Comparison of ENCODE assay signal across 8 cellular contexts in genomic region chr22:20741634-20742581, GRCh38. TPM values are rescaled to one million over a fixed set of nuclear protein-coding genes. Genes with fewer than 3 reads are reported as not detected.
DNase-seq lines count a peak whose midpoint lies in the region; ATAC-seq, FAIRE-seq and TF ChIP-seq lines count a peak whose summit lies in the region.

No MANE protein-coding gene starts in this region.

- no peaks in the 10 kb centered on the region for H3K27me3 Mint-ChIP-seq in activated T-helper 2 cell treated with anti-CD3 and anti-CD28 coated beads, Interferon-gamma antibody, Interleukin-2, Interleukin-4, amounts not matched to agents 10 μg/mL and 5 μg/mL and 100 μg/mL, durations not matched to agents 14 hours and 24 hours and 36 hours (ENCODE audit: low read depth)

- H3K9me3 Mint-ChIP-seq in activated T-helper 2 cell treated with anti-CD3 and anti-CD28 coated beads, Interferon-gamma antibody, Interleukin-2, Interleukin-4, amounts not matched to agents 10 μg/mL and 5 μg/mL and 100 μg/mL, durations not matched to agents 14 hours and 24 hours and 36 hours: no peaks in the 10 kb centered on the region

- H3K4me3 ChIP-seq in A549: no peak overlapping the region

- DNase-seq in A549 (ENCODE audit: low read depth in 1 of 2, low spot score in 1 of 2) (peak; percentile 18 to 32), GM03348 (ENCODE audit: low spot score) (peak; percentile 58), NCI-H526 treated with DMSO at 0.1 percent for 48 hours (lab: John Stamatoyannopoulos, UW) (peak; percentile 6), hepatic stellate cell (ENCODE audit: low spot score) (peak; percentile 18)
- peak; percentile 16 for DNase-seq in activated T-helper 2 cell treated with anti-CD3 and anti-CD28 coated beads, Interferon-gamma antibody, Interleukin-2, Interleukin-4, amounts not matched to agents 10 μg/mL and 5 μg/mL and 100 μg/mL, durations not matched to agents 14 hours and 24 hours and 36 hours (ENCODE audit: low spot score)
- peak; percentile 43 to 44 for DNase-seq in stimulated activated CD4-positive, alpha-beta T cell treated with anti-CD3 and anti-CD28 coated beads, Interleukin-2, amount 100 ng/mL, for 24 hours

- CTCF ChIA-PET in A549 (lab: Yijun Ruan, JAX): interaction anchor here (0.6 to 1.9 kb wide), 11 partner anchors 9 to 977 kb away, joined by 3 to 9 read pairs (median 4); no protein-coding TSS in a partner anchor

- peaks cover 14% of the 10 kb centered on the region; the same call in 1 of the 3 replicates for H3K9me3 ChIP-seq in A549

- intact Hi-C loops in activated T-helper 2 cell treated with anti-CD3 and anti-CD28 coated beads, Interferon-gamma antibody, Interleukin-2, Interleukin-4, amounts not matched to agents 10 μg/mL and 5 μg/mL and 100 μg/mL, durations not matched to agents 14 hours and 24 hours and 36 hours (cut with micrococcal nuclease): no loop called here

- H3K36me3 Mint-ChIP-seq in activated T-helper 2 cell treated with anti-CD3 and anti-CD28 coated beads, Interferon-gamma antibody, Interleukin-2, Interleukin-4, amounts not matched to agents 10 μg/mL and 5 μg/mL and 100 μg/mL, durations not matched to agents 14 hours and 24 hours and 36 hours (ENCODE audit: low read depth): peaks cover 52% of the 10 kb centered on the region

- TF ChIP-seq EP300 in A549 (IDR thresholded peaks at IDR 0.05): no peak

- TF ChIP-seq RAD21 in A549 (conservative IDR thresholded peaks at IDR 0.05 in 1 of 2, IDR thresholded peaks at IDR 0.05 in 1 of 2): peak; percentile 24 to 34; a peak in 2 of 5 replicates

- peak; percentile 31; the same call in 2 of the 3 replicates for TF ChIP-seq CTCF in A549 (IDR thresholded peaks at IDR 0.05)

- no peak overlapping the region for H3K4me2 ChIP-seq in A549

- 72% methylated on average over 16 of the region's 16 CpGs for WGBS in A549 (ENCODE audit: missing lambda C conversion rate)

- no peak overlapping the region for H3K4me3 Mint-ChIP-seq in activated T-helper 2 cell treated with anti-CD3 and anti-CD28 coated beads, Interferon-gamma antibody, Interleukin-2, Interleukin-4, amounts not matched to agents 10 μg/mL and 5 μg/mL and 100 μg/mL, durations not matched to agents 14 hours and 24 hours and 36 hours (ENCODE audit: low read depth)

- FAIRE-seq in A549 (lab: Jason Lieb, UNC): no peak

- no peaks in the 10 kb centered on the region for H3K4me1 ChIP-seq in A549

- H3K27ac ChIP-seq in A549: no peak overlapping the region

- no peak overlapping the region for H3K27ac Mint-ChIP-seq in activated T-helper 2 cell treated with anti-CD3 and anti-CD28 coated beads, Interferon-gamma antibody, Interleukin-2, Interleukin-4, amounts not matched to agents 10 μg/mL and 5 μg/mL and 100 μg/mL, durations not matched to agents 14 hours and 24 hours and 36 hours

- no peak for ATAC-seq in A549
- ATAC-seq in GM18861 (IDR thresholded peaks at IDR 0.05; ENCODE audit: unreplicated experiment): no peak
- no peak for ATAC-seq in HG03521 (IDR thresholded peaks at IDR 0.05; ENCODE audit: unreplicated experiment)

- POLR2A ChIA-PET in A549 (lab: Yijun Ruan, JAX): no interaction called here

- H3K4me1 Mint-ChIP-seq in activated T-helper 2 cell treated with anti-CD3 and anti-CD28 coated beads, Interferon-gamma antibody, Interleukin-2, Interleukin-4, amounts not matched to agents 10 μg/mL and 5 μg/mL and 100 μg/mL, durations not matched to agents 14 hours and 24 hours and 36 hours (ENCODE audit: low read depth): peaks cover 1% of the 10 kb centered on the region

- TF ChIP-seq POLR2A in A549 (IDR thresholded peaks at IDR 0.05; ENCODE audit: low read length): no peak

TF ChIP-seq in A549, 52 proteins besides CTCF, POLR2A, EP300 and RAD21:
- TF ChIP-seq HES2 (IDR thresholded peaks at IDR 0.05) (no peak), MAZ (IDR thresholded peaks at IDR 0.05; ENCODE audit: borderline replicate concordance, low read depth, low read length) (no peak), USF2 (IDR thresholded peaks at IDR 0.05) (no peak), ESRRA (IDR thresholded peaks at IDR 0.05; ENCODE audit: borderline replicate concordance, low read length) (no peak), EHMT2 (IDR thresholded peaks at IDR 0.05; ENCODE audit: low read depth) (no peak), NR3C1 (IDR thresholded peaks at IDR 0.05) (no peak), CHD2 (IDR thresholded peaks at IDR 0.05; ENCODE audit: low read length, partially characterized antibody) (no peak), POLR2AphosphoS2 (conservative IDR thresholded peaks at IDR 0.05; ENCODE audit: low read length) (no peak)

RNA-seq across cellular contexts. Expression of gene SERPIND1, which starts 32.0 kb away (rescaled TPM):
- polyA plus RNA-seq in A549 (2011; rRNA removed) (not detected in 2 replicates), A549 (2017; fragmentation: RNase III; extraction: RNeasy Plus Mini Kit Qiagen cat#74134 plus additional on column Dnase treatment) (not detected in 3 replicates)
- polyA plus RNA-seq in A549 (2012; cell fraction: cytosol; rRNA removed): not detected in 2 replicates
- not detected in 2 replicates for polyA plus RNA-seq in A549 (2012; cell fraction: nucleus; rRNA removed)
- not detected in 2 replicates for polyA minus RNA-seq in A549 (2011; rRNA and poly(A)+ RNA removed)
- total RNA-seq in activated T-helper 2 cell treated with anti-CD3 and anti-CD28 coated beads, Interferon-gamma antibody, Interleukin-2, Interleukin-4, amounts not matched to agents 10 μg/mL and 5 μg/mL and 100 μg/mL, durations not matched to agents 14 hours and 24 hours and 36 hours: not detected in 2 replicates

Comparison
In these comparisons a context has a peak if more than half of its experiments do, and no peak if none do; other contexts are left out.
1. DNase-seq: peak in every context shown above with its lines; median percentile 58 in GM03348; 44 in stimulated activated CD4-positive, alpha-beta T cell treated with anti-CD3 and anti-CD28 coated beads, Interleukin-2, amount 100 ng/mL, for 24 hours; 25 in A549; 18 in hepatic stellate cell; 16 in activated T-helper 2 cell treated with anti-CD3 and anti-CD28 coated beads, Interferon-gamma antibody, Interleukin-2, Interleukin-4, amounts not matched to agents 10 μg/mL and 5 μg/mL and 100 μg/mL, durations not matched to agents 14 hours and 24 hours and 36 hours; 6 in NCI-H526 treated with DMSO at 0.1 percent for 48 hours.